11 cellular contexts compared by ENCODE assay signal in genomic region chr11:45405916-45406670, GRCh38.
DNase-seq lines count a peak whose midpoint lies in the region; ATAC-seq, FAIRE-seq and TF ChIP-seq lines count a peak whose summit lies in the region.
"Had no signal": no experiment of that assay in that cellular context is flagged by ENCODE, and none has a peak within 500 bp of the region (broad histone marks: within the 10 kb centered on the region; RNA-seq: fewer than 3 reads in every experiment).

No MANE protein-coding gene starts in this region.

- in situ Hi-C loops in K562 (cut with MboI): no loop called here

- H3K27me3 ChIP-seq in K562 (ENCODE audit: control insufficient read depth in 2 of 2, insufficient read depth in 2 of 2, low read length in 2 of 2): peaks cover 3 to 13% of the 10 kb centered on the region in 2 experiments; a peak in 3 of 5 replicates

- H3K9me3 ChIP-seq in K562 (replicated peaks; ENCODE audit: control insufficient read depth, insufficient read depth, low read depth, low read length): no peaks in the 10 kb centered on the region

- H3K79me2 ChIP-seq in K562 (ENCODE audit: control insufficient read depth, insufficient read depth, low read length): no peaks in the 10 kb centered on the region

- no peak for TF ChIP-seq EP300 in K562 (IDR thresholded peaks at IDR 0.05; ENCODE audit: low read length)

- no peaks in the 10 kb centered on the region for H3K4me1 ChIP-seq in K562 (replicated peaks in 1 of 2; ENCODE audit: control insufficient read depth in 2 of 2, insufficient read depth in 2 of 2, low read length in 2 of 2)

- FAIRE-seq in D721Med (lab: Jason Lieb, UNC): no peak
- no peak for FAIRE-seq in K562 (lab: Jason Lieb, UNC)
- FAIRE-seq in RCC 7860 (lab: Jason Lieb, UNC): no peak
- no peak for FAIRE-seq in GM12892 (lab: Jason Lieb, UNC)
- FAIRE-seq: islet of Langerhans had no signal

- no peak overlapping the region for H3K9ac ChIP-seq in K562 (ENCODE audit: insufficient read depth in 1 of 2, low read depth in 2 of 2, low read length in 2 of 2)

- BruUV-seq in K562 (replicated peaks; lab: Mats Ljungman, UMichigan): no TSS peak

- no peak overlapping the region for H2AFZ ChIP-seq in K562 (ENCODE audit: low read depth, low read length)

- ATAC-seq in K562: no peak

- H3K9me1 ChIP-seq in K562 (ENCODE audit: control insufficient read depth, insufficient read depth, low read length): no peaks in the 10 kb centered on the region

- DNase-seq in D721Med (ENCODE audit: insufficient read length, low spot score) (no peak), K562 (ENCODE audit: extremely low read depth in 1 of 4, low spot score in 3 of 4) (no peak), mesenteric fat pad (ENCODE audit: low spot score) (peak; percentile 59), RCC 7860 (ENCODE audit: low spot score) (no peak), GM12892 (ENCODE audit: insufficient read length) (no peak), NCI-H2107 treated with DMSO at 0.1 percent for 48 hours (lab: John Stamatoyannopoulos, UW; ENCODE audit: unreplicated experiment) (no peak)
- no peak for DNase-seq in activated CD4-positive, CD25-positive, alpha-beta regulatory T cell treated with anti-CD3 and anti-CD28 coated beads, Interleukin-2, amount 50 U/mL, for 72 hours
- DNase-seq: HCEC 1CT; stimulated activated CD4-positive, alpha-beta T cell treated with anti-CD3 and anti-CD28 coated beads, Interleukin-15, amount 100 ng/mL, for 24 hours had no signal

- intact Hi-C loops in K562 (cut with micrococcal nuclease): no loop called here

- TF ChIP-seq POLR2A in K562 (conservative IDR thresholded peaks at IDR 0.05): no peak
- no peak for TF ChIP-seq POLR2A in GM12892 (IDR thresholded peaks at IDR 0.05; ENCODE audit: low read depth, low read length)

- WGBS in K562 (ENCODE audit: insufficient coverage, low coverage, missing lambda C conversion rate): 2% methylated on average over 2 of the region's 3 CpGs

- TF ChIP-seq RAD21 in K562 (CRISPR knock-in tag; conservative IDR thresholded peaks at IDR 0.05 in 1 of 2, IDR thresholded peaks at IDR 0.05 in 1 of 2): peak in 1 of 2 experiments; percentile 31; a peak in 1 of 4 replicates

- no peaks in the 10 kb centered on the region for H3K36me3 ChIP-seq in K562 (ENCODE audit: control insufficient read depth, insufficient read depth, low read length)

- no peak overlapping the region for H3K4me3 ChIP-seq in K562

- no peak overlapping the region for H3K4me2 ChIP-seq in K562 (ENCODE audit: insufficient read depth, low read length)

- no peak overlapping the region for H3K27ac ChIP-seq in K562 (ENCODE audit: extremely low read depth, low read depth, low read length)

- H4K20me1 ChIP-seq in K562 (replicated peaks; ENCODE audit: control insufficient read depth, insufficient read depth, low read length): no peaks in the 10 kb centered on the region

- TF ChIP-seq CTCF in D721Med (IDR thresholded peaks at IDR 0.05; ENCODE audit: insufficient read depth, missing control alignments) (peak; percentile 71), LNCAP (IDR thresholded peaks at IDR 0.05) (peak; percentile 70), K562 (IDR thresholded peaks at IDR 0.05 in 2 of 3, conservative IDR thresholded peaks at IDR 0.05 in 1 of 3; ENCODE audit: insufficient read depth in 2 of 3, low read depth in 1 of 3, low read length in 3 of 3) (peak; percentile 24 to 61 (median 28); a peak in 4 of 6 replicates)

- POLR2A ChIA-PET in K562 (lab: Yijun Ruan, JAX): interaction anchor here (0.6 kb wide), 1 partner anchor 51 kb away, joined by 3 read pairs; no protein-coding TSS in a partner anchor

- CTCF ChIA-PET in K562 (lab: Yijun Ruan, JAX; ENCODE audit: low intra/inter-chr PET ratio): interaction anchor here (1.8 kb wide), 1 partner anchor 250 kb away, joined by 5 read pairs; no protein-coding TSS in a partner anchor

TF ChIP-seq in K562, 482 proteins besides CTCF, POLR2A, EP300 and RAD21 (continues in another document):
- TF ChIP-seq COPS2 (conservative IDR thresholded peaks at IDR 0.05): no peak
- TF ChIP-seq ESRRA (IDR thresholded peaks at IDR 0.05; ENCODE audit: borderline replicate concordance, low read depth): no peak
- TF ChIP-seq ZBTB40 (IDR thresholded peaks at IDR 0.05): no peak
- no peak for TF ChIP-seq ZBTB40 (CRISPR knock-in tag; IDR thresholded peaks at IDR 0.05)
- TF ChIP-seq TBL1XR1 (IDR thresholded peaks at IDR 0.05; ENCODE audit: low read length in 2 of 2): no peak
